ENCODE assay signal across 1 cellular context in the genomic region with DNA sequence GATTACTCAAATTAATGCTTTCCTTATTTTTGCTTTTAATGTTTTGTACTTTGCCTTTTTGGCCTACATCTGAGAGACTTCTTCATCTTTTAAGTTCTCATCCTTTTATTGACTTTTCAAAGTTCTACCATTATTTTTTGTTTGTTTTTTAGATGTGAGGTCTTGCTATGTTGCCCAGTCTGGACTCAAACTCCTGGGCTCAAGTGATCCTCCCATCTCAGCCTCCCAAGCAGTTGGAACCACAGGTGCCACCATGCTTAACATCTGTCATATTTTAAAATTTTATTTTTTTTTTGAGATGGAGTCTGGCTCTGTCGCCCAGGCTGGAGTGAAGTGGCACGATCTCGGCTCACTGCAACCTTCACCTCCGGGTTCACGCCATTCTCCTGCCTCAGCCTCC.
TF ChIP-seq lines count a peak whose summit lies in the region.

No MANE protein-coding gene starts in this region.

TF ChIP-seq in liver, 16 proteins besides CTCF, POLR2A, EP300 and RAD21 (continued from another document):
- TF ChIP-seq, protein P1, sequence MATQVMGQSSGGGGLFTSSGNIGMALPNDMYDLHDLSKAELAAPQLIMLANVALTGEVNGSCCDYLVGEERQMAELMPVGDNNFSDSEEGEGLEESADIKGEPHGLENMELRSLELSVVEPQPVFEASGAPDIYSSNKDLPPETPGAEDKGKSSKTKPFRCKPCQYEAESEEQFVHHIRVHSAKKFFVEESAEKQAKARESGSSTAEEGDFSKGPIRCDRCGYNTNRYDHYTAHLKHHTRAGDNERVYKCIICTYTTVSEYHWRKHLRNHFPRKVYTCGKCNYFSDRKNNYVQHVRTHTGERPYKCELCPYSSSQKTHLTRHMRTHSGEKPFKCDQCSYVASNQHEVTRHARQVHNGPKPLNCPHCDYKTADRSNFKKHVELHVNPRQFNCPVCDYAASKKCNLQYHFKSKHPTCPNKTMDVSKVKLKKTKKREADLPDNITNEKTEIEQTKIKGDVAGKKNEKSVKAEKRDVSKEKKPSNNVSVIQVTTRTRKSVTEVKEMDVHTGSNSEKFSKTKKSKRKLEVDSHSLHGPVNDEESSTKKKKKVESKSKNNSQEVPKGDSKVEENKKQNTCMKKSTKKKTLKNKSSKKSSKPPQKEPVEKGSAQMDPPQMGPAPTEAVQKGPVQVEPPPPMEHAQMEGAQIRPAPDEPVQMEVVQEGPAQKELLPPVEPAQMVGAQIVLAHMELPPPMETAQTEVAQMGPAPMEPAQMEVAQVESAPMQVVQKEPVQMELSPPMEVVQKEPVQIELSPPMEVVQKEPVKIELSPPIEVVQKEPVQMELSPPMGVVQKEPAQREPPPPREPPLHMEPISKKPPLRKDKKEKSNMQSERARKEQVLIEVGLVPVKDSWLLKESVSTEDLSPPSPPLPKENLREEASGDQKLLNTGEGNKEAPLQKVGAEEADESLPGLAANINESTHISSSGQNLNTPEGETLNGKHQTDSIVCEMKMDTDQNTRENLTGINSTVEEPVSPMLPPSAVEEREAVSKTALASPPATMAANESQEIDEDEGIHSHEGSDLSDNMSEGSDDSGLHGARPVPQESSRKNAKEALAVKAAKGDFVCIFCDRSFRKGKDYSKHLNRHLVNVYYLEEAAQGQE (IDR thresholded peaks at IDR 0.05): no peak
- TF ChIP-seq HNF4G (IDR thresholded peaks at IDR 0.05): no peak
- TF ChIP-seq EGR1 (IDR thresholded peaks at IDR 0.05; ENCODE audit: low read depth in 2 of 2): no peak
- no peak for TF ChIP-seq YY1 (IDR thresholded peaks at IDR 0.05)
- no peak for TF ChIP-seq HNF4A (conservative IDR thresholded peaks at IDR 0.05)
- TF ChIP-seq SP1 (IDR thresholded peaks at IDR 0.05): no peak
- no peak for TF ChIP-seq FOXA1 (IDR thresholded peaks at IDR 0.05)
- no peak for TF ChIP-seq JUND (IDR thresholded peaks at IDR 0.05)
- TF ChIP-seq GABPA (IDR thresholded peaks at IDR 0.05 in 1 of 2, conservative IDR thresholded peaks at IDR 0.05 in 1 of 2): no peak
- TF ChIP-seq, protein P2, sequence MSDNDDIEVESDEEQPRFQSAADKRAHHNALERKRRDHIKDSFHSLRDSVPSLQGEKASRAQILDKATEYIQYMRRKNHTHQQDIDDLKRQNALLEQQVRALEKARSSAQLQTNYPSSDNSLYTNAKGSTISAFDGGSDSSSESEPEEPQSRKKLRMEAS (IDR thresholded peaks at IDR 0.05): no peak
